In genomic region chr12:71469235-71469873, GRCh38 we compare ENCODE assay signal across 13 cellular contexts. TPM values are rescaled to one million over a fixed set of nuclear protein-coding genes. Genes with fewer than 3 reads are reported as not detected.
DNase-seq lines count a peak whose midpoint lies in the region; ATAC-seq, FAIRE-seq and TF ChIP-seq lines count a peak whose summit lies in the region.
"Had no signal": no experiment of that assay in that cellular context is flagged by ENCODE, and none has a peak within 500 bp of the region (broad histone marks: within the 10 kb centered on the region; RNA-seq: fewer than 3 reads in every experiment).

No MANE protein-coding gene starts in this region.

- no peak overlapping the region for H3K27ac ChIP-seq in mesendoderm (ENCODE audit: low read depth, low read length)
- no peak overlapping the region for H3K27ac ChIP-seq in CD8-positive, alpha-beta T cell (ENCODE audit: low read depth, low read length)
- H3K27ac ChIP-seq: BLaER1 treated with 17β-estradiol and CSF1 and Interleukin-3, amounts not matched to agents 10 nM and 100 nM had no signal

- peak overlapping the region; percentile 16 for H3K9ac ChIP-seq in mesendoderm (ENCODE audit: low read length)
- H3K9ac ChIP-seq: BLaER1 treated with 17β-estradiol and CSF1 and Interleukin-3, amounts not matched to agents 10 nM and 100 nM had no signal

- H3K56ac ChIP-seq in mesendoderm (ENCODE audit: low read length): peak overlapping the region; percentile 77

- CTCF ChIA-PET in CD8-positive, alpha-beta T cell (lab: Charles Lee): no interaction called here

- no peak overlapping the region for H2BK5ac ChIP-seq in mesendoderm (ENCODE audit: low read length)

- H3K79me1 ChIP-seq in mesendoderm (ENCODE audit: low read length): no peaks in the 10 kb centered on the region

- POLR2A ChIA-PET in CD8-positive, alpha-beta T cell (lab: Charles Lee): no interaction called here

- no peaks in the 10 kb centered on the region for H3K27me3 ChIP-seq in mesendoderm (ENCODE audit: insufficient read depth, low read length, poor library complexity)
- H3K27me3 ChIP-seq in CD8-positive, alpha-beta T cell (ENCODE audit: insufficient read depth, low read length): no peaks in the 10 kb centered on the region
- H3K27me3 ChIP-seq: BLaER1 treated with 17β-estradiol and CSF1 and Interleukin-3, amounts not matched to agents 10 nM and 100 nM had no signal

- H3K27me3 Mint-ChIP-seq in CD8-positive, alpha-beta T cell (ENCODE audit: low read depth): peaks cover 4% of the 10 kb centered on the region

- H3K23ac ChIP-seq in mesendoderm (ENCODE audit: low read length): no peak overlapping the region

- WGBS in mesendoderm (ENCODE audit: extremely low coverage, insufficient coverage, low lambda C conversion rate): no CpG with 5 or more reads among the region's 18 CpGs

- no peak overlapping the region for H3K4me3 Mint-ChIP-seq in CD8-positive, alpha-beta T cell
- H3K4me3 Mint-ChIP-seq: activated CD8-positive, alpha-beta memory T cell treated with anti-CD3 and anti-CD28 coated beads, Interleukin-2, amount 10 ng/mL, durations not matched to agents 7 days and 5 days; natural killer cell treated with Interleukin-12 subunit alpha and Interleukin-12 subunit beta and Interleukin-15 and Interleukin-18, amount 100 ng/mL, for 72 hours had no signal

- no peak for TF ChIP-seq CTCF in AG09309 (IDR thresholded peaks at IDR 0.05; ENCODE audit: control insufficient read depth, insufficient read depth, low read depth, low read length, missing control alignments)
- TF ChIP-seq CTCF in astrocyte of the spinal cord (IDR thresholded peaks at IDR 0.05; ENCODE audit: low read depth, low read length): no peak
- no peak for TF ChIP-seq CTCF in CD8-positive, alpha-beta T cell (IDR thresholded peaks at IDR 0.05)

- no peaks in the 10 kb centered on the region for H3K9me3 ChIP-seq in CD8-positive, alpha-beta T cell (ENCODE audit: low read length)

- intact Hi-C loops in CD8-positive, alpha-beta T cell (cut with DNase I, micrococcal nuclease): no loop called here

- FAIRE-seq in HTR-8/SVneo (lab: Jason Lieb, UNC): peak; percentile 36
- FAIRE-seq: endometrium had no signal

- H4K5ac ChIP-seq in mesendoderm (ENCODE audit: low read length): no peak overlapping the region

- H3K79me2 ChIP-seq in mesendoderm (ENCODE audit: control insufficient read depth, insufficient read depth, low read length): no peaks in the 10 kb centered on the region

- in situ Hi-C loops in astrocyte of the spinal cord (cut with HindIII; ENCODE audit: low sequenced_read_pairs): no loop called here

- H4K8ac ChIP-seq in mesendoderm (ENCODE audit: low read depth, low read length): no peak overlapping the region

- no peaks in the 10 kb centered on the region for H3K36me3 Mint-ChIP-seq in CD8-positive, alpha-beta T cell
- H3K36me3 Mint-ChIP-seq: activated CD8-positive, alpha-beta memory T cell treated with anti-CD3 and anti-CD28 coated beads, Interleukin-2, amount 10 ng/mL, durations not matched to agents 7 days and 5 days; natural killer cell treated with Interleukin-12 subunit alpha and Interleukin-12 subunit beta and Interleukin-15 and Interleukin-18, amount 100 ng/mL, for 72 hours had no signal

- H2BK15ac ChIP-seq in mesendoderm (replicated peaks; ENCODE audit: low read depth): no peak overlapping the region

- no peak overlapping the region for H3K4ac ChIP-seq in mesendoderm (ENCODE audit: low read depth, low read length)

- no peaks in the 10 kb centered on the region for H3K36me3 ChIP-seq in mesendoderm (ENCODE audit: control insufficient read depth, insufficient read depth, low read length)
- no peaks in the 10 kb centered on the region for H3K36me3 ChIP-seq in CD8-positive, alpha-beta T cell (ENCODE audit: insufficient read depth, low read length)
- H3K36me3 ChIP-seq: BLaER1 treated with 17β-estradiol and CSF1 and Interleukin-3, amounts not matched to agents 10 nM and 100 nM had no signal

- no peak for ATAC-seq in CD8-positive, alpha-beta T cell
- no peak for ATAC-seq in GM18858 (IDR thresholded peaks at IDR 0.05; ENCODE audit: unreplicated experiment)
- ATAC-seq: activated CD8-positive, alpha-beta memory T cell treated with anti-CD3 and anti-CD28 coated beads, Interleukin-2, amount 10 ng/mL, durations not matched to agents 7 days and 5 days; natural killer cell treated with Interleukin-12 subunit alpha and Interleukin-12 subunit beta and Interleukin-15 and Interleukin-18, amount 100 ng/mL, for 72 hours had no signal

- H3K4me3 ChIP-seq in AG09309 (ENCODE audit: control insufficient read depth, low read depth, low read length): no peak overlapping the region
- no peak overlapping the region for H3K4me3 ChIP-seq in astrocyte of the spinal cord (ENCODE audit: low read depth, low read length)
- H3K4me3 ChIP-seq in mesendoderm (ENCODE audit: low read length): no peak overlapping the region
- H3K4me3 ChIP-seq in CD8-positive, alpha-beta T cell (ENCODE audit: low read depth, low read length): no peak overlapping the region
- H3K4me3 ChIP-seq: BLaER1 treated with 17β-estradiol and CSF1 and Interleukin-3, amounts not matched to agents 10 nM and 100 nM had no signal

- no peak overlapping the region for H3K4me2 ChIP-seq in mesendoderm (ENCODE audit: low read length)
- H3K4me2 ChIP-seq: BLaER1 treated with 17β-estradiol and CSF1 and Interleukin-3, amounts not matched to agents 10 nM and 100 nM had no signal

- no peaks in the 10 kb centered on the region for H3K4me1 Mint-ChIP-seq in CD8-positive, alpha-beta T cell (ENCODE audit: low read depth)
- H3K4me1 Mint-ChIP-seq: activated CD8-positive, alpha-beta memory T cell treated with anti-CD3 and anti-CD28 coated beads, Interleukin-2, amount 10 ng/mL, durations not matched to agents 7 days and 5 days had no signal

- no peaks in the 10 kb centered on the region for H3K9me3 Mint-ChIP-seq in CD8-positive, alpha-beta T cell
- H3K9me3 Mint-ChIP-seq: natural killer cell treated with Interleukin-12 subunit alpha and Interleukin-12 subunit beta and Interleukin-15 and Interleukin-18, amount 100 ng/mL, for 72 hours had no signal

- DNase-seq in AG09309 (ENCODE audit: low read depth): peak; percentile 33
- peak; percentile 20 for DNase-seq in HTR-8/SVneo (ENCODE audit: insufficient read length, low spot score)
- peak; percentile 13 for DNase-seq in astrocyte of the spinal cord (ENCODE audit: low read depth, low spot score)
- DNase-seq in mesendoderm: peak; percentile 70
- DNase-seq in CD8-positive, alpha-beta T cell: no peak
- DNase-seq in NCI-H524 (lab: John Stamatoyannopoulos, UW): no peak
- no peak for DNase-seq in NCI-H774 (lab: John Stamatoyannopoulos, UW)
- DNase-seq: activated CD8-positive, alpha-beta memory T cell treated with anti-CD3 and anti-CD28 coated beads, Interleukin-2, amount 10 ng/mL, durations not matched to agents 7 days and 5 days; NCI-H1092 treated with DMSO at 0.1 percent for 48 hours had no signal

- H2AK5ac ChIP-seq in mesendoderm (ENCODE audit: low read length): no peak overlapping the region

- no peak overlapping the region for H3K18ac ChIP-seq in mesendoderm (ENCODE audit: low read length)

- no peak overlapping the region for H2BK120ac ChIP-seq in mesendoderm (ENCODE audit: low read depth, low read length)

- no peak overlapping the region for H3K27ac Mint-ChIP-seq in CD8-positive, alpha-beta T cell
- H3K27ac Mint-ChIP-seq: activated CD8-positive, alpha-beta memory T cell treated with anti-CD3 and anti-CD28 coated beads, Interleukin-2, amount 10 ng/mL, durations not matched to agents 7 days and 5 days; natural killer cell treated with Interleukin-12 subunit alpha and Interleukin-12 subunit beta and Interleukin-15 and Interleukin-18, amount 100 ng/mL, for 72 hours had no signal

- H3K4me1 ChIP-seq in mesendoderm (ENCODE audit: control insufficient read depth, low read depth, low read length): peaks cover 3% of the 10 kb centered on the region
- H3K4me1 ChIP-seq in CD8-positive, alpha-beta T cell (ENCODE audit: insufficient read depth, low read length): no peaks in the 10 kb centered on the region
- H3K4me1 ChIP-seq: BLaER1 treated with 17β-estradiol and CSF1 and Interleukin-3, amounts not matched to agents 10 nM and 100 nM had no signal

RNA-seq across cellular contexts. Expression of gene LGR5, which starts 29.8 kb away (rescaled TPM):
- 0.53 TPM for polyA plus RNA-seq in mesendoderm (2013, experiment 1 of 2)
- polyA plus RNA-seq in mesendoderm (2013, experiment 2 of 2): 0.64 TPM
- not detected for total RNA-seq in CD8-positive, alpha-beta T cell
- total RNA-seq: activated CD8-positive, alpha-beta memory T cell treated with anti-CD3 and anti-CD28 coated beads, Interleukin-2, amount 10 ng/mL, durations not matched to agents 7 days and 5 days; natural killer cell treated with Interleukin-12 subunit alpha and Interleukin-12 subunit beta and Interleukin-15 and Interleukin-18, amount 100 ng/mL, for 72 hours had no signal

Comparison
In these comparisons a context has a peak if more than half of its experiments do, and no peak if none do; other contexts are left out.
1. DNase-seq: peak in AG09309 (single experiment), HTR-8/SVneo (single experiment), astrocyte of the spinal cord (single experiment) and mesendoderm (single experiment); none in CD8-positive, alpha-beta T cell (0 of 7), NCI-H524 (0 of 2) and NCI-H774 (single experiment).